ENCODE assay signal across 1 cellular context in genomic region chr12:75766263-75767160, GRCh38.
TF ChIP-seq lines count a peak whose summit lies in the region.

No MANE protein-coding gene starts in this region.

TF ChIP-seq in WTC11, 78 proteins besides CTCF, POLR2A, EP300 and RAD21 (continued from another document):
- no peak for TF ChIP-seq AR (CRISPR knock-in tag; IDR thresholded peaks at IDR 0.05)
- no peak for TF ChIP-seq ZNF219 (CRISPR knock-in tag; IDR thresholded peaks at IDR 0.05; ENCODE audit: borderline replicate concordance)
- TF ChIP-seq ATF6 (CRISPR knock-in tag; IDR thresholded peaks at IDR 0.05): no peak
- TF ChIP-seq MYBL2 (CRISPR knock-in tag; IDR thresholded peaks at IDR 0.05): no peak
- no peak for TF ChIP-seq GRHL2 (CRISPR knock-in tag; IDR thresholded peaks at IDR 0.05; ENCODE audit: insufficient replicate concordance, severe bottlenecking)
